Comparison of ENCODE assay signal across 24 cellular contexts in the genomic region with DNA sequence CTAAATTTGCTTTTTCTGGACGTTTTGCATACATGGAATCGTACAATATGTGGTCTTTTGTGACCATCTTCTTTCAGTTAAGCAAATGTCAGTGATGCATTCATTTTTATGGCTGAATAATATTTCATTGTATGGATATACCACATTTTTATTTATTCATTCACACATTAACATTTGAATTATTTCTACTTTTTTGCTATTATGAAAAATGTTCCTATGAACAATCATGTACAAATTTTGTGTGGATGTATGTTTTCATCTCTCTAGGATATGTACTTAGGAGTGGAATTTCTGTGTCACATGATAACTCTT.
"Had no signal": no experiment of that assay in that cellular context is flagged by ENCODE, and none has a peak within 500 bp of the region (broad histone marks: within the 10 kb centered on the region; RNA-seq: fewer than 3 reads in every experiment).

No MANE protein-coding gene starts in this region.

- ATAC-seq: left colon; lower lobe of right lung; natural killer cell; pancreas; sciatic nerve; stimulated activated memory B cell treated with anti-CD40 and anti-IgM and Interleukin-4, amounts not matched to agents 10 μg/mL and 1 μg/mL and 100 μg/mL, for 72 hours; stimulated activated naive CD8-positive, alpha-beta T cell treated with anti-CD3 and anti-CD28 coated beads, Interleukin-15, Interleukin-2, amounts not matched to agents 100 U/mL and 50 U/mL, for 24 hours had no signal

- H3K4me1 ChIP-seq: lower lobe of right lung, pancreas, testis had no signal

- DNase-seq: dermis blood vessel endothelial cell; effector memory CD4-positive, alpha-beta T cell; foreskin fibroblast; hypothalamus; immature natural killer cell; islet precursor cell; kidney glomerular epithelial cell; left colon; left ventricle myocardium superior; lower lobe of right lung; natural killer cell; pancreas; spleen; stimulated activated CD4-positive, alpha-beta T cell treated with anti-CD3 and anti-CD28 coated beads, Interleukin-4, amount 100 ng/mL, for 4 hours; stimulated activated naive CD8-positive, alpha-beta T cell treated with anti-CD3 and anti-CD28 coated beads, Interleukin-15, Interleukin-2, amounts not matched to agents 100 U/mL and 50 U/mL, for 24 hours; substantia nigra; testis; tibial artery; upper lobe of left lung had no signal

- H3K9me3 ChIP-seq: gastroesophageal sphincter, lower lobe of right lung, pancreas, testis, tibial artery, upper lobe of left lung had no signal

- FAIRE-seq: pancreas, urothelium cell line had no signal

- H3K27ac ChIP-seq: coronary artery, lower lobe of right lung, pancreas, spleen, testis, upper lobe of left lung had no signal

- H3K4me3 ChIP-seq: coronary artery, gastroesophageal sphincter, lower lobe of right lung, pancreas, spleen, testis, tibial artery, upper lobe of left lung had no signal

- H3K27me3 ChIP-seq: gastroesophageal sphincter, pancreas, spleen, testis, tibial artery, upper lobe of left lung had no signal

- H3K36me3 ChIP-seq: pancreas had no signal
